ENCODE assay signal across 1 cellular context in the genomic region with DNA sequence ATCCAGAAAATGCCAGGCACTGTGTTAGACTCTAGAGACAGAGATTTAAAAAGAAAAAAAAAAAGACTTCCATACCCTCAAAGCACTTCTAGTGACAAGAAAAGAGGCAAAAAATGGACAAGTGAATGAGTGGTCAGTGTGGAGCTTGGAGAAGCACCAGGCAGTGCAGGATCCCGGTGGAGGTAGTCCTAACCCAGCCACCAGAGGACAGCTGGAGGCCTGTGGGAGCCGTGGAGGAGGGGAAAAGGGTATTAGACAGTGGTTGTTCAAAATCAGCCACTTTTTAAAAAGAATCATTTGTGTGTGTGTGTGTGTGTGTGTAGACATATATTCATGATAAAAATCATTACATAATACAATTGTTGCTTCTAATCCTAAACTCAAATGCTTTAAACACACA.
TF ChIP-seq lines count a peak whose summit lies in the region.

No MANE protein-coding gene starts in this region.

TF ChIP-seq in K562, 482 proteins besides CTCF, POLR2A, EP300 and RAD21:
- TF ChIP-seq HCFC1 (IDR thresholded peaks at IDR 0.05; ENCODE audit: low read depth, low read length) = no peak
- TF ChIP-seq, protein P1, sequence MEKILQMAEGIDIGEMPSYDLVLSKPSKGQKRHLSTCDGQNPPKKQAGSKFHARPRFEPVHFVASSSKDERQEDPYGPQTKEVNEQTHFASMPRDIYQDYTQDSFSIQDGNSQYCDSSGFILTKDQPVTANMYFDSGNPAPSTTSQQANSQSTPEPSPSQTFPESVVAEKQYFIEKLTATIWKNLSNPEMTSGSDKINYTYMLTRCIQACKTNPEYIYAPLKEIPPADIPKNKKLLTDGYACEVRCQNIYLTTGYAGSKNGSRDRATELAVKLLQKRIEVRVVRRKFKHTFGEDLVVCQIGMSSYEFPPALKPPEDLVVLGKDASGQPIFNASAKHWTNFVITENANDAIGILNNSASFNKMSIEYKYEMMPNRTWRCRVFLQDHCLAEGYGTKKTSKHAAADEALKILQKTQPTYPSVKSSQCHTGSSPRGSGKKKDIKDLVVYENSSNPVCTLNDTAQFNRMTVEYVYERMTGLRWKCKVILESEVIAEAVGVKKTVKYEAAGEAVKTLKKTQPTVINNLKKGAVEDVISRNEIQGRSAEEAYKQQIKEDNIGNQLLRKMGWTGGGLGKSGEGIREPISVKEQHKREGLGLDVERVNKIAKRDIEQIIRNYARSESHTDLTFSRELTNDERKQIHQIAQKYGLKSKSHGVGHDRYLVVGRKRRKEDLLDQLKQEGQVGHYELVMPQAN (IDR thresholded peaks at IDR 0.05; ENCODE audit: borderline replicate concordance) = no peak
- no peak for TF ChIP-seq ZNF41 (CRISPR knock-in tag; conservative IDR thresholded peaks at IDR 0.05)
- TF ChIP-seq HDAC1 (IDR thresholded peaks at IDR 0.05) = no peak
- TF ChIP-seq ZNF583 (CRISPR knock-in tag; IDR thresholded peaks at IDR 0.05) = no peak
- no peak for TF ChIP-seq ZBTB7A (IDR thresholded peaks at IDR 0.05; ENCODE audit: borderline replicate concordance, control insufficient read depth, low read depth, low read length)
- TF ChIP-seq, protein P2, sequence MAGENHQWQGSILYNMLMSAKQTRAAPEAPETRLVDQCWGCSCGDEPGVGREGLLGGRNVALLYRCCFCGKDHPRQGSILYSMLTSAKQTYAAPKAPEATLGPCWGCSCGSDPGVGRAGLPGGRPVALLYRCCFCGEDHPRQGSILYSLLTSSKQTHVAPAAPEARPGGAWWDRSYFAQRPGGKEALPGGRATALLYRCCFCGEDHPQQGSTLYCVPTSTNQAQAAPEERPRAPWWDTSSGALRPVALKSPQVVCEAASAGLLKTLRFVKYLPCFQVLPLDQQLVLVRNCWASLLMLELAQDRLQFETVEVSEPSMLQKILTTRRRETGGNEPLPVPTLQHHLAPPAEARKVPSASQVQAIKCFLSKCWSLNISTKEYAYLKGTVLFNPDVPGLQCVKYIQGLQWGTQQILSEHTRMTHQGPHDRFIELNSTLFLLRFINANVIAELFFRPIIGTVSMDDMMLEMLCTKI (IDR thresholded peaks at IDR 0.05; ENCODE audit: partially characterized antibody) = no peak
- no peak for TF ChIP-seq HNRNPUL1 (IDR thresholded peaks at IDR 0.05; ENCODE audit: low read length)
- no peak for TF ChIP-seq ELF4 (CRISPR knock-in tag; IDR thresholded peaks at IDR 0.05)
- TF ChIP-seq ARNT (IDR thresholded peaks at IDR 0.05) = no peak
- TF ChIP-seq, protein P3, sequence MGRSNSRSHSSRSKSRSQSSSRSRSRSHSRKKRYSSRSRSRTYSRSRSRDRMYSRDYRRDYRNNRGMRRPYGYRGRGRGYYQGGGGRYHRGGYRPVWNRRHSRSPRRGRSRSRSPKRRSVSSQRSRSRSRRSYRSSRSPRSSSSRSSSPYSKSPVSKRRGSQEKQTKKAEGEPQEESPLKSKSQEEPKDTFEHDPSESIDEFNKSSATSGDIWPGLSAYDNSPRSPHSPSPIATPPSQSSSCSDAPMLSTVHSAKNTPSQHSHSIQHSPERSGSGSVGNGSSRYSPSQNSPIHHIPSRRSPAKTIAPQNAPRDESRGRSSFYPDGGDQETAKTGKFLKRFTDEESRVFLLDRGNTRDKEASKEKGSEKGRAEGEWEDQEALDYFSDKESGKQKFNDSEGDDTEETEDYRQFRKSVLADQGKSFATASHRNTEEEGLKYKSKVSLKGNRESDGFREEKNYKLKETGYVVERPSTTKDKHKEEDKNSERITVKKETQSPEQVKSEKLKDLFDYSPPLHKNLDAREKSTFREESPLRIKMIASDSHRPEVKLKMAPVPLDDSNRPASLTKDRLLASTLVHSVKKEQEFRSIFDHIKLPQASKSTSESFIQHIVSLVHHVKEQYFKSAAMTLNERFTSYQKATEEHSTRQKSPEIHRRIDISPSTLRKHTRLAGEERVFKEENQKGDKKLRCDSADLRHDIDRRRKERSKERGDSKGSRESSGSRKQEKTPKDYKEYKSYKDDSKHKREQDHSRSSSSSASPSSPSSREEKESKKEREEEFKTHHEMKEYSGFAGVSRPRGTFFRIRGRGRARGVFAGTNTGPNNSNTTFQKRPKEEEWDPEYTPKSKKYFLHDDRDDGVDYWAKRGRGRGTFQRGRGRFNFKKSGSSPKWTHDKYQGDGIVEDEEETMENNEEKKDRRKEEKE (IDR thresholded peaks at IDR 0.05; ENCODE audit: borderline replicate concordance in 1 of 2, control insufficient read depth in 1 of 2, low read depth in 2 of 2, low read length in 1 of 2) = no peak
- TF ChIP-seq JUNB (CRISPR knock-in tag; conservative IDR thresholded peaks at IDR 0.05) = no peak
- TF ChIP-seq SMARCC2 (IDR thresholded peaks at IDR 0.05; ENCODE audit: low read depth) = no peak
